12 cellular contexts compared by ENCODE assay signal in genomic region chr2:192148620-192149321, GRCh38. TPM values are rescaled to one million over a fixed set of nuclear protein-coding genes. Genes with fewer than 3 reads are reported as not detected.
DNase-seq lines count a peak whose midpoint lies in the region; ATAC-seq, FAIRE-seq and TF ChIP-seq lines count a peak whose summit lies in the region.
"Had no signal": no experiment of that assay in that cellular context is flagged by ENCODE, and none has a peak within 500 bp of the region (broad histone marks: within the 10 kb centered on the region; RNA-seq: fewer than 3 reads in every experiment).

No MANE protein-coding gene starts in this region.

- no peaks in the 10 kb centered on the region for H3K27me3 ChIP-seq in lung (ENCODE audit: control insufficient read depth, insufficient read depth)

- no peak for TF ChIP-seq CTCF in lung (IDR thresholded peaks at IDR 0.05; ENCODE audit: control extremely low read depth, extremely low read depth)

- H3K36me3 ChIP-seq in lung (ENCODE audit: control insufficient read depth in 2 of 2, insufficient read depth in 2 of 2, low read length in 2 of 2), result no peaks in the 10 kb centered on the region

- no peaks in the 10 kb centered on the region for H3K4me1 ChIP-seq in lung (ENCODE audit: control insufficient read depth in 2 of 2, insufficient read depth in 2 of 2, low read length in 2 of 2)

- 53 to 66% methylated on average over 5 of the region's 5 CpGs for WGBS in lung, 2 donors

- FAIRE-seq in urothelium cell line (lab: Jason Lieb, UNC), result peak; percentile 69

- ATAC-seq in lung (ENCODE audit: insufficient read depth, low FRiP score) (peak; percentile 35), GM18520 (IDR thresholded peaks at IDR 0.05; ENCODE audit: unreplicated experiment) (no peak)
- ATAC-seq: activated CD8-positive, alpha-beta T cell treated with anti-CD3 and anti-CD28 coated beads for 36 hours; stimulated activated naive B cell treated with anti-CD40 and anti-IgM and Interleukin-4, amounts not matched to agents 10 μg/mL and 1 μg/mL and 100 μg/mL, for 72 hours had no signal

- DNase-seq in LHCN-M2 (ENCODE audit: low read depth), result peak; percentile 71
- peak; percentile 38 for DNase-seq in dedifferentiated amniotic fluid mesenchymal stem cell (ENCODE audit: extremely low spot score)
- DNase-seq in lung (ENCODE audit: low spot score), result no peak
- peak; percentile 14 for DNase-seq in urothelium cell line (ENCODE audit: low spot score)
- no peak for DNase-seq in activated CD4-positive, alpha-beta T cell treated with anti-CD3 and anti-CD28 coated beads for 4 hours
- DNase-seq in stimulated activated naive CD4-positive, alpha-beta T cell treated with Interleukin-2 at 50 U/mL for 16 hours (lab: John Stamatoyannopoulos, UW), result no peak
- DNase-seq: activated CD8-positive, alpha-beta T cell treated with anti-CD3 and anti-CD28 coated beads for 36 hours; midbrain; NCI-H2171 treated with DMSO at 0.1 percent for 48 hours; stimulated activated CD4-positive, alpha-beta T cell treated with anti-CD3 and anti-CD28 coated beads, Interleukin-12 subunit alpha, Interleukin-12 subunit beta, amount 100 ng/mL, for 4 hours; stimulated activated naive B cell treated with anti-CD40 and anti-IgM and Interleukin-4, amounts not matched to agents 10 μg/mL and 1 μg/mL and 100 μg/mL, for 72 hours had no signal

- peak overlapping the region in 1 of 2 donors; percentile 47 for H3K27ac ChIP-seq in lung (ENCODE audit: low read depth in 1 of 2, low read length in 1 of 2)

- no peaks in the 10 kb centered on the region for H3K9me3 ChIP-seq in lung (ENCODE audit: control insufficient read depth in 2 of 2, insufficient read depth in 1 of 2, low read length in 1 of 2)

- no peak overlapping the region for H3K4me3 ChIP-seq in lung

RNA-seq across cellular contexts. Expression of gene TMEFF2, which starts 46.0 kb away (rescaled TPM):
- 64.1 and 72.6 TPM in 2 replicates for total RNA-seq in LHCN-M2 (2014; rRNA removed)
- polyA plus RNA-seq in LHCN-M2 (2012), result 27.8 TPM
- under 1 TPM in 1 of 2 donors, not detected in 1; 0.43 TPM for total RNA-seq in lung
- not detected for polyA plus RNA-seq in lung
- total RNA-seq: activated CD8-positive, alpha-beta T cell treated with anti-CD3 and anti-CD28 coated beads for 36 hours had no signal

Comparison
In these comparisons a context has a peak if more than half of its experiments do, and no peak if none do; other contexts are left out.
1. DNase-seq: peak in LHCN-M2 (single experiment), dedifferentiated amniotic fluid mesenchymal stem cell (single experiment) and urothelium cell line (single experiment); none in lung (single experiment), activated CD4-positive, alpha-beta T cell treated with anti-CD3 and anti-CD28 coated beads for 4 hours (0 of 2) and stimulated activated naive CD4-positive, alpha-beta T cell treated with Interleukin-2 at 50 U/mL for 16 hours (single experiment).
2. RNA of gene TMEFF2, which starts 46.0 kb away (total RNA-seq): 64.1 to 72.6 TPM in LHCN-M2; 0.43 TPM in lung; every median in the first group is over 10 times any median in the second.